1 cellular context compared by ENCODE assay signal in the genomic region with DNA sequence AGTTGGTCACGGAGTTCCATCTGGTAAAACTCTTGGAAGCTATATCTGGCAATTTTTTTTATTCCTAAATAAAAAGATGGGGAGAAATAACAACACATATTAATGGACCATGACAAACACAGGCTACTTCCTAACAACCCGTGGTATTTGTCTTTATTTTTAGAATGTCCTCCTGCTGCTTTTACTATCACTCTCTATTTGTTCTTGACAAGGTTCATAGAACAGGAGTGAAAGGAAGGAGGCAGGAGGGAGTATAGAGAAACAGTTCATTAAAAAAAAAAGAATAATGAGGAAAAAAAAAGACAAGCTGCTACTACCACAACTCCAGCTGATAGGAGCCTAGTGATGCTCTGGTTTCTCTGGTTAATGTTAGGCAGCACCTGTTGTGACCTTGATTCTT.
TF ChIP-seq lines count a peak whose summit lies in the region.

No MANE protein-coding gene starts in this region.

TF ChIP-seq in SK-N-SH treated with all-trans-retinoic acid at 6 μM for 48 hours, 23 proteins besides CTCF, POLR2A, EP300 and RAD21 (continued from another document):
- TF ChIP-seq RARB (CRISPR knock-in tag; IDR thresholded peaks at IDR 0.05): no peak
